Comparison of ENCODE assay signal across 10 cellular contexts in the genomic region with DNA sequence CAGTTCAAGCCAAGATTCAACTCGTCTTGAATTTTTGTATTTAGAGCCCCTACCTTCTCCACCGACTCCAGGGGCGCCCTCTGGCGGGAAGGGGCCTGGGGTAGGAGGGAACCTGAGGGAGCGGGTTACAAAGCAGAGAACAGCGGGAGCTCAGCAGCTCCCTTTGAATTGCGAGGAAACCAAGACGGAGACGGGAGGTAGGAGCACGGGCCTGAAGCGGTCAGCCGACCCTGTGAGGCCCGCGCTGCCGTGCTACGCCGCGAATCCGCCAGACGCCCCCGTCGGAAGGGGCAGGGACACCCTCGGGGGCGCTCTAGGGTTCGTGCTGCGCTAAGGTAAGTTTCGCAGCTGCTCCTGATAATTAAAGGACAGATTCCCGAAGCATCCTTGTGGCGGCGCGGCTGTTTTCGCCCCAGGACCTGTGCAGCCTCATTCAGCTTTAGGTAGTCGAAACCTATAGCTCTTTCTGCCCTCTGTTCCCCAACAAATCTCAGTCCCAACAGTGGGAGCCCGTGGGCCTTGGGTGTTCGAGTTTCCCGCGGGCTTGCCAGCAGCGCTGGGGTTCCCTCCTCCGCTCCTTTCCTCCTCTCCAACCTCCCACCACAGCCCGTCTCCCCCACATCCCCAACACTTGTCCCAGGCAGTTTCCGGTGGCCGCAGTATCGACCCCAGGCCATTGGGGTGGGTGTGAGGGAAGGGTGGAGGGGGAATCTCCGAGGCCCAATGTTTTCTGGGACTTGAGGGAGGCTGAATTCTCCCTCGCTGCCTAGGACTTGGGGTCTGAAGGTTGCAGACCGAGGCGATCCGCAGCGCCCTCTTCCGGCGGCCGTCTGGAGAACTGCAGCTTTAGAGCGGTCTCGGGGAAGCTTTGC. TPM values are rescaled to one million over a fixed set of nuclear protein-coding genes. Genes with fewer than 3 reads are reported as not detected.
DNase-seq lines count a peak whose midpoint lies in the region; ATAC-seq, FAIRE-seq and TF ChIP-seq lines count a peak whose summit lies in the region.
"Had no signal": no experiment of that assay in that cellular context is flagged by ENCODE, and none has a peak within 500 bp of the region (broad histone marks: within the 10 kb centered on the region; RNA-seq: fewer than 3 reads in every experiment).

No MANE protein-coding gene starts in this region.

- H3K36me3 ChIP-seq in kidney epithelial cell (ENCODE audit: control insufficient read depth, insufficient read depth, low read length) (no peaks in the 10 kb centered on the region), small intestine (ENCODE audit: control insufficient read depth in 2 of 2, insufficient read depth in 2 of 2, low read length in 2 of 2) (no peaks in the 10 kb centered on the region)

- no peak for TF ChIP-seq EP300 in A549 (IDR thresholded peaks at IDR 0.05)

- DNase-seq in A549 (ENCODE audit: low read depth in 1 of 2, low spot score in 1 of 2) (peak; percentile 70 to 78), GM19239 (ENCODE audit: insufficient read length, low spot score) (peak; percentile 17), kidney epithelial cell (ENCODE audit: low read depth) (no peak), small intestine (no peak), NCI-H2107 treated with DMSO at 0.1 percent for 48 hours (lab: John Stamatoyannopoulos, UW; ENCODE audit: unreplicated experiment) (no peak)
- DNase-seq: amniotic stem cell had no signal

- H3K4me2 ChIP-seq in A549 = peak overlapping the region; percentile 86

- ATAC-seq in A549 (peak; percentile 72 to 90), GM21381 (IDR thresholded peaks at IDR 0.05; ENCODE audit: unreplicated experiment) (no peak), GM19035 (IDR thresholded peaks at IDR 0.05; ENCODE audit: unreplicated experiment) (no peak)

- FAIRE-seq in A549 (lab: Jason Lieb, UNC) (no peak), GM19239 (lab: Jason Lieb, UNC) (no peak), small intestine (lab: Jason Lieb, UNC) (no peak)

- peak; percentile 60 for TF ChIP-seq CTCF in A549 (IDR thresholded peaks at IDR 0.05)
- peak; percentile 28; the same call in 1 of the 2 replicates for TF ChIP-seq CTCF in VCaP (conservative IDR thresholded peaks at IDR 0.05)
- TF ChIP-seq CTCF in kidney epithelial cell (IDR thresholded peaks at IDR 0.05; ENCODE audit: insufficient read depth, low read length, poor library complexity, severe bottlenecking) = peak; percentile 69

- TF ChIP-seq POLR2A in A549 (IDR thresholded peaks at IDR 0.05; ENCODE audit: low read length) = no peak

- peak overlapping the region; percentile 39 for H3K4me3 ChIP-seq in A549
- H3K4me3 ChIP-seq in kidney epithelial cell (ENCODE audit: low read depth, low read length) = no peak overlapping the region
- no peak overlapping the region for H3K4me3 ChIP-seq in small intestine (ENCODE audit: low read depth in 1 of 2, low read length in 2 of 2)

- H3K4me1 ChIP-seq in A549 = peaks cover 4% of the 10 kb centered on the region; the same call in 1 of the 3 replicates
- peaks cover 0 to 1% of the 10 kb centered on the region in 2 donors for H3K4me1 ChIP-seq in small intestine (ENCODE audit: control insufficient read depth in 2 of 2, insufficient read depth in 1 of 2, low read depth in 1 of 2, low read length in 1 of 2)

- POLR2A ChIA-PET in A549 (lab: Yijun Ruan, JAX) = no interaction called here

- H3K27ac ChIP-seq in A549 (no peak overlapping the region), VCaP (no peak overlapping the region), small intestine (ENCODE audit: low read depth in 1 of 2, low read length in 1 of 2) (no peak overlapping the region)

- CTCF ChIA-PET in A549 (lab: Yijun Ruan, JAX) = interaction anchor here (0.6 to 7.4 kb wide), 58 partner anchors 9 to 699 kb away, joined by 3 to 66 read pairs (median 4); partner anchors contain the start of genes BRMS1L and MBIP

- H3K9me3 ChIP-seq in A549 (no peaks in the 10 kb centered on the region), small intestine (ENCODE audit: control insufficient read depth, low read depth) (no peaks in the 10 kb centered on the region)

- peak; percentile 50 to 53 for TF ChIP-seq RAD21 in A549 (conservative IDR thresholded peaks at IDR 0.05 in 1 of 2, IDR thresholded peaks at IDR 0.05 in 1 of 2)

- H3K27me3 ChIP-seq in kidney epithelial cell (ENCODE audit: control insufficient read depth, insufficient read depth, low read length) (peaks cover 79% of the 10 kb centered on the region), small intestine (ENCODE audit: control insufficient read depth in 2 of 2, insufficient read depth in 2 of 2, low read length in 2 of 2) (peaks cover 8 to 54% of the 10 kb centered on the region in 2 donors)

- WGBS in A549 (ENCODE audit: missing lambda C conversion rate) = 5% methylated on average over 29 of the region's 54 CpGs
- 5 to 15% (median 8%) methylated on average over 47 to 54 of the region's 54 CpGs for WGBS in small intestine, 3 donors

TF ChIP-seq in A549, 52 proteins besides CTCF, POLR2A, EP300 and RAD21:
- TF ChIP-seq SMC3 (IDR thresholded peaks at IDR 0.05) (peak; percentile 37; the same call in 2 of the 3 replicates), POLR2AphosphoS2 (conservative IDR thresholded peaks at IDR 0.05; ENCODE audit: low read length) (no peak), CHD4 (IDR thresholded peaks at IDR 0.05; ENCODE audit: borderline replicate concordance) (no peak)
TF ChIP-seq in A549: peak in this region for 1.

RNA-seq across cellular contexts. Expression of gene NKX2-1, which starts 5.1 kb away (rescaled TPM):
- 0.04 TPM in 1 of 2 replicates, not detected in the other for polyA plus RNA-seq in A549 (2011; rRNA removed)
- polyA plus RNA-seq in A549 (2012; cell fraction: cytosol; rRNA removed) = 0.03 and 0.04 TPM in 2 replicates
- 0.05 and 0.13 TPM in 2 replicates for polyA plus RNA-seq in A549 (2012; cell fraction: nucleus; rRNA removed)
- polyA plus RNA-seq in A549 (2017; fragmentation: RNase III; extraction: RNeasy Plus Mini Kit Qiagen cat#74134 plus additional on column Dnase treatment) = not detected in 3 replicates
- not detected in 2 replicates for polyA minus RNA-seq in A549 (2011; rRNA and poly(A)+ RNA removed)
- total RNA-seq in kidney epithelial cell = not detected in 2 replicates
- under 1 TPM in 1 of 3 donors, not detected in 2; 0.45 TPM for polyA plus RNA-seq in small intestine
- total RNA-seq: pulmonary artery endothelial cell had no signal

RNA-seq across cellular contexts. Expression of gene NKX2-8, which starts 57.3 kb away (rescaled TPM):
- polyA plus RNA-seq in A549 (2011; rRNA removed) (0.21 and 0.58 TPM in 2 replicates), A549 (2017; fragmentation: RNase III; extraction: RNeasy Plus Mini Kit Qiagen cat#74134 plus additional on column Dnase treatment) (0.47 to 0.68 TPM (median 0.62 TPM) in 3 replicates), small intestine (not detected)
- polyA plus RNA-seq in A549 (2012; cell fraction: cytosol; rRNA removed) = 0.81 and 1.3 TPM in 2 replicates
- polyA plus RNA-seq in A549 (2012; cell fraction: nucleus; rRNA removed) = 0.86 and 1.6 TPM in 2 replicates
- polyA minus RNA-seq in A549 (2011; rRNA and poly(A)+ RNA removed) = 0.58 TPM in 2 replicates
- not detected in 2 replicates for total RNA-seq in kidney epithelial cell
- total RNA-seq: pulmonary artery endothelial cell had no signal

Comparison
In these comparisons a context has a peak if more than half of its experiments do, and no peak if none do; other contexts are left out.
1. ATAC-seq: peak in A549 (2 of 2); none in GM21381 (single experiment) and GM19035 (single experiment).
2. DNase-seq: peak in A549 (2 of 2) and GM19239 (single experiment); none in kidney epithelial cell (single experiment), small intestine (single experiment) and NCI-H2107 treated with DMSO at 0.1 percent for 48 hours (single experiment).
3. Peak in every context shown above with its lines, with median percentiles within 50 percentile points of each other: CTCF ChIP-seq.